13 cellular contexts compared by ENCODE assay signal in genomic region chr1:203316626-203317093, GRCh38. TPM values are rescaled to one million over a fixed set of nuclear protein-coding genes. Genes with fewer than 3 reads are reported as not detected.
DNase-seq lines count a peak whose midpoint lies in the region; ATAC-seq and TF ChIP-seq lines count a peak whose summit lies in the region.
"Had no signal": no experiment of that assay in that cellular context is flagged by ENCODE, and none has a peak within 500 bp of the region (broad histone marks: within the 10 kb centered on the region; RNA-seq: fewer than 3 reads in every experiment).

No MANE protein-coding gene starts in this region.

- TF ChIP-seq POLR2A in prostate gland (IDR thresholded peaks at IDR 0.05) = peak; percentile 61

- H3K27me3 Mint-ChIP-seq in CD4-positive, CD25-positive, alpha-beta regulatory T cell = no peaks in the 10 kb centered on the region
- H3K27me3 Mint-ChIP-seq in glutamatergic neuron (ENCODE audit: unreplicated experiment) = no peaks in the 10 kb centered on the region

- peaks cover 26 to 77% (median 52%) of the 10 kb centered on the region in 4 donors for H3K4me1 Mint-ChIP-seq in CD4-positive, CD25-positive, alpha-beta regulatory T cell
- peaks cover 14% of the 10 kb centered on the region for H3K4me1 Mint-ChIP-seq in glutamatergic neuron (ENCODE audit: low read depth, unreplicated experiment)

- H3K9me2 ChIP-seq in OCI-LY7 (ENCODE audit: insufficient read depth, low read length) = no peaks in the 10 kb centered on the region

- POLR2A ChIA-PET in OCI-LY7 (lab: Charles Lee) = interaction anchor here (0.8 to 12.9 kb wide), 7 partner anchors 7 to 46 kb away, joined by 3 to 309 read pairs (median 4); partner anchors contain the start of gene BTG2

- intact Hi-C loops in OCI-LY7 (cut with micrococcal nuclease; ENCODE audit: unreplicated experiment) = no loop called here
- intact Hi-C loops in prostate gland (cut with DNase I) = no loop called here

- H3K27me3 ChIP-seq in CD4-positive, CD25-positive, alpha-beta regulatory T cell (ENCODE audit: control insufficient read depth, insufficient read depth, low read length) = no peaks in the 10 kb centered on the region
- H3K27me3 ChIP-seq in prostate gland (replicated peaks; ENCODE audit: insufficient read depth) = no peaks in the 10 kb centered on the region

- CTCF ChIA-PET in OCI-LY7 (lab: Charles Lee; ENCODE audit: unreplicated experiment) = interaction anchor here (0.6 to 1.2 kb wide), 2 partner anchors 11 to 35 kb away, joined by 3 read pairs; no protein-coding TSS in a partner anchor

- no peak overlapping the region for H3K4me3 ChIP-seq in CD4-positive, CD25-positive, alpha-beta regulatory T cell (ENCODE audit: low read depth, low read length)
- H3K4me3 ChIP-seq in OCI-LY7 (ENCODE audit: low read depth, low read length, poor library complexity, severe bottlenecking) (no peak overlapping the region), prostate gland (no peak overlapping the region)

- no TSS peak for BruUV-seq in OCI-LY7 (replicated peaks; lab: Mats Ljungman, UMichigan)

- TF ChIP-seq CTCF in OCI-LY7 (conservative IDR thresholded peaks at IDR 0.05; ENCODE audit: low read length) (no peak), glutamatergic neuron (IDR thresholded peaks at IDR 0.05; ENCODE audit: partially characterized antibody, unreplicated experiment) (no peak), prostate gland (IDR thresholded peaks at IDR 0.05) (no peak)

- ATAC-seq in CD4-positive, CD25-positive, alpha-beta regulatory T cell (ENCODE audit: low read depth in 2 of 2) = no peak
- ATAC-seq in HG02870 (IDR thresholded peaks at IDR 0.05; ENCODE audit: unreplicated experiment) = no peak
- ATAC-seq in HG03039 (IDR thresholded peaks at IDR 0.05; ENCODE audit: unreplicated experiment) = no peak
- ATAC-seq: stimulated activated naive CD8-positive, alpha-beta T cell treated with anti-CD3 and anti-CD28 coated beads, Interleukin-15, Interleukin-2, amounts not matched to agents 100 U/mL and 50 U/mL, for 24 hours; WTC11 had no signal

- no peaks in the 10 kb centered on the region for H3K9me3 Mint-ChIP-seq in CD4-positive, CD25-positive, alpha-beta regulatory T cell
- peaks cover 4% of the 10 kb centered on the region for H3K9me3 Mint-ChIP-seq in glutamatergic neuron (ENCODE audit: unreplicated experiment)
- H3K9me3 Mint-ChIP-seq: WTC11 had no signal

- peaks cover 10% of the 10 kb centered on the region for H3K36me3 Mint-ChIP-seq in CD4-positive, CD25-positive, alpha-beta regulatory T cell
- H3K36me3 Mint-ChIP-seq in glutamatergic neuron (ENCODE audit: unreplicated experiment) = no peaks in the 10 kb centered on the region
- H3K36me3 Mint-ChIP-seq: WTC11 had no signal

- no peak overlapping the region for H3K4me3 Mint-ChIP-seq in CD4-positive, CD25-positive, alpha-beta regulatory T cell
- H3K4me3 Mint-ChIP-seq in glutamatergic neuron (ENCODE audit: unreplicated experiment) = no peak overlapping the region
- H3K4me3 Mint-ChIP-seq: WTC11 had no signal

- no peaks in the 10 kb centered on the region for H3K9me3 ChIP-seq in CD4-positive, CD25-positive, alpha-beta regulatory T cell (ENCODE audit: control insufficient read depth in 2 of 2, low read length in 2 of 2)
- H3K9me3 ChIP-seq in OCI-LY7 (ENCODE audit: low read length) (no peaks in the 10 kb centered on the region), prostate gland (no peaks in the 10 kb centered on the region)

- peaks cover 37% of the 10 kb centered on the region; the same call in 1 of the 2 replicates for H3K79me2 ChIP-seq in OCI-LY7 (ENCODE audit: insufficient read depth, low read depth, low read length)

- no peak overlapping the region for H3K27ac ChIP-seq in CD4-positive, CD25-positive, alpha-beta regulatory T cell (ENCODE audit: insufficient read depth, low read length, poor library complexity, severe bottlenecking)
- H3K27ac ChIP-seq in OCI-LY7 (ENCODE audit: low read depth, low read length, poor library complexity, severe bottlenecking) (peak overlapping the region; percentile 22), prostate gland (peak overlapping the region; percentile 85 to 87), caudate nucleus (ENCODE audit: low read depth, low read length) (no peak overlapping the region)

- no peaks in the 10 kb centered on the region for H4K20me1 ChIP-seq in OCI-LY7 (ENCODE audit: insufficient read depth, low read length)

- H3K4me1 ChIP-seq in CD4-positive, CD25-positive, alpha-beta regulatory T cell (ENCODE audit: control insufficient read depth, insufficient read depth, low read length, poor library complexity, severe bottlenecking) = peaks cover 40% of the 10 kb centered on the region
- H3K4me1 ChIP-seq in OCI-LY7 (ENCODE audit: insufficient read depth, low read length, poor library complexity, severe bottlenecking) (peaks cover 75% of the 10 kb centered on the region), prostate gland (replicated peaks) (peaks cover 15% of the 10 kb centered on the region)

- H3K4me2 ChIP-seq in OCI-LY7 (ENCODE audit: low read length) = peak overlapping the region; percentile 32

- no peak overlapping the region for H2AFZ ChIP-seq in OCI-LY7 (ENCODE audit: low read length)

- H3K27ac Mint-ChIP-seq in CD4-positive, CD25-positive, alpha-beta regulatory T cell = peak overlapping the region; percentile 53 to 86 (median 77)
- peak overlapping the region; percentile 20 for H3K27ac Mint-ChIP-seq in glutamatergic neuron (ENCODE audit: unreplicated experiment)
- H3K27ac Mint-ChIP-seq: WTC11 had no signal

- DNase-seq in CD4-positive, CD25-positive, alpha-beta regulatory T cell = no peak
- DNase-seq in OCI-LY7 (ENCODE audit: low spot score) (no peak), glutamatergic neuron (no peak), prostate gland (ENCODE audit: low spot score) (peak; percentile 96), NCI-H1417 treated with DMSO at 0.1 percent for 48 hours (lab: John Stamatoyannopoulos, UW) (no peak), caudate nucleus (lab: John Stamatoyannopoulos, UW) (no peak)
- DNase-seq: activated gamma-delta T cell treated with Interleukin-2 at 50 U/mL for 16 hours; DMS153; MM.1S; stimulated activated naive CD8-positive, alpha-beta T cell treated with anti-CD3 and anti-CD28 coated beads, Interleukin-15, Interleukin-2, amounts not matched to agents 100 U/mL and 50 U/mL, for 24 hours had no signal

- WGBS in prostate gland = 13% methylated on average over 4 of the region's 4 CpGs

- no peaks in the 10 kb centered on the region for H3K36me3 ChIP-seq in CD4-positive, CD25-positive, alpha-beta regulatory T cell (ENCODE audit: control insufficient read depth, insufficient read depth, low read length)
- H3K36me3 ChIP-seq in OCI-LY7 (ENCODE audit: insufficient read depth, low read length) = peaks cover 23% of the 10 kb centered on the region
- H3K36me3 ChIP-seq in prostate gland = no peaks in the 10 kb centered on the region

RNA-seq across cellular contexts. Expression of gene BTG2, which starts 11.3 kb away (rescaled TPM):
- 1,002 TPM for total RNA-seq in CD4-positive, CD25-positive, alpha-beta regulatory T cell
- 100 to 1,000 TPM; 153 to 176 (median 165) TPM for polyA plus RNA-seq in CD4-positive, CD25-positive, alpha-beta regulatory T cell
- 146 and 156 TPM in 2 replicates for total RNA-seq in OCI-LY7 (2014; rRNA removed; shearing (Covaris generic))
- 99.5 and 102 TPM in 2 replicates for total RNA-seq in OCI-LY7 (2022)
- total RNA-seq in glutamatergic neuron (ENCODE audit: unreplicated experiment) = 88.6 TPM
- total RNA-seq in prostate gland = 100 to 1,000 TPM in 1 of 2 donors, 10 to 100 TPM in 1; 91.0 to 131 TPM

RNA-seq across cellular contexts. Expression of gene FMOD, which starts 34.3 kb away (rescaled TPM):
- total RNA-seq in CD4-positive, CD25-positive, alpha-beta regulatory T cell = not detected
- polyA plus RNA-seq in CD4-positive, CD25-positive, alpha-beta regulatory T cell = not detected
- total RNA-seq in OCI-LY7 (2014; rRNA removed; shearing (Covaris generic)) = 0.05 TPM in 1 of 2 replicates, not detected in the other
- not detected in 2 replicates for total RNA-seq in OCI-LY7 (2022)
- not detected for total RNA-seq in glutamatergic neuron (ENCODE audit: unreplicated experiment)
- 10 to 100 TPM; 40.8 to 95.9 TPM for total RNA-seq in prostate gland

Comparison
In these comparisons a context has a peak if more than half of its experiments do, and no peak if none do; other contexts are left out.
1. H3K27ac ChIP-seq: peak in OCI-LY7 (single experiment) and prostate gland (2 of 2); none in CD4-positive, CD25-positive, alpha-beta regulatory T cell (single experiment) and caudate nucleus (single experiment).
2. RNA of gene FMOD, which starts 34.3 kb away (total RNA-seq): 40.8 to 95.9 TPM in prostate gland; 0.05 TPM in OCI-LY7, not detected in CD4-positive, CD25-positive, alpha-beta regulatory T cell (single experiment) and not detected in glutamatergic neuron (single experiment); every median in the first group is over 10 times any median in the second.